ENCODE assay signal across 1 cellular context in the genomic region with DNA sequence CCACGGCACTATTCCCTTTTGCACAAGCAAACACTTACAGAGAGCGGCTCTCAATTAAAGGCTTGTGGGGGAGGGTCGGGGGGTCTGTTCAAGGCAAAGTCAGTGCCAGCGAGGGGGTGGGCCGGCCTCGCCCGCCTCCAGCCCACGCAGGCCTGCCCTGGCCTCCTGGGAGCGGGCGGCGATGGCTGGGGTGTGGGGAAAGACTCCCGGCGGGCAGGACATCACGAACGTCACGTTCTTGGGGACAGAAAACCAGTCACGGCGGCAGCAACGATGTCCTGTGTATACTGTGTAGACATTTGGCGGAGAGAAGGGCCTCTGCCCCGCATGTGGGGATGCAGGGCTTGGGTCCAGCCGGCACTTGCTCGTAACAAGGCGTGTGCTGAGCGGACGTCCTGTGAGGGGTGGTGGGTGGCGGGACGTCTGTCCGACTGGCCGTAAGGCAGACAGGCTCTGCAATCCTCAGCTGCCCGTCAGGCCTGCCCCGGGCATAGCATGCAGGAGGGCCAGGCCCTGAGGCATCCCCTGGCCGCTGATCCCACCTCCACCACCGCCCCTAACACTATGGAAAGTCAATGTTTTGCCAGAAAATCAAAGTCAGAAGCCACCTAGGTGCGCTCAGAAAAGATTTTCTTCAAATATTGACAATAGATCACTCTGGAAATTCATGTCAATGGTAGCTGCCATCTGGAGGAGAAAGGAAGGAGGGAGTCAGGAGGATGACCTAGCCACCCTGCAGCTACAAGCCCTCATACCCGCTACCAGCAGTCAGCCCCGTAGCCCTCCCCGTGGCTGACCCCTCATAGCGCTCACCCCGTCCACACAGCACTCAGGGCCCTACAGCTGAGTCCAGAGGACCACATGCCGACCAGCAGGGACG.
TF ChIP-seq lines count a peak whose summit lies in the region.

No MANE protein-coding gene starts in this region.

TF ChIP-seq in H1, 55 proteins besides CTCF, POLR2A, EP300 and RAD21:
- TF ChIP-seq TEAD4 (IDR thresholded peaks at IDR 0.05; ENCODE audit: low read depth, low read length) = no peak
- no peak for TF ChIP-seq HDAC6 (IDR thresholded peaks at IDR 0.05; ENCODE audit: low read depth, low read length)
- TF ChIP-seq, protein P1, sequence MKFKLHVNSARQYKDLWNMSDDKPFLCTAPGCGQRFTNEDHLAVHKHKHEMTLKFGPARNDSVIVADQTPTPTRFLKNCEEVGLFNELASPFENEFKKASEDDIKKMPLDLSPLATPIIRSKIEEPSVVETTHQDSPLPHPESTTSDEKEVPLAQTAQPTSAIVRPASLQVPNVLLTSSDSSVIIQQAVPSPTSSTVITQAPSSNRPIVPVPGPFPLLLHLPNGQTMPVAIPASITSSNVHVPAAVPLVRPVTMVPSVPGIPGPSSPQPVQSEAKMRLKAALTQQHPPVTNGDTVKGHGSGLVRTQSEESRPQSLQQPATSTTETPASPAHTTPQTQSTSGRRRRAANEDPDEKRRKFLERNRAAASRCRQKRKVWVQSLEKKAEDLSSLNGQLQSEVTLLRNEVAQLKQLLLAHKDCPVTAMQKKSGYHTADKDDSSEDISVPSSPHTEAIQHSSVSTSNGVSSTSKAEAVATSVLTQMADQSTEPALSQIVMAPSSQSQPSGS (IDR thresholded peaks at IDR 0.05; ENCODE audit: low read length) = no peak
- TF ChIP-seq RFX5 (IDR thresholded peaks at IDR 0.05; ENCODE audit: borderline replicate concordance, low read depth, low read length) = no peak
- no peak for TF ChIP-seq EGR1 (IDR thresholded peaks at IDR 0.05; ENCODE audit: borderline replicate concordance, low read depth, low read length)
- TF ChIP-seq ASH2L (IDR thresholded peaks at IDR 0.05; ENCODE audit: low read length) = no peak
- TF ChIP-seq, protein P2, sequence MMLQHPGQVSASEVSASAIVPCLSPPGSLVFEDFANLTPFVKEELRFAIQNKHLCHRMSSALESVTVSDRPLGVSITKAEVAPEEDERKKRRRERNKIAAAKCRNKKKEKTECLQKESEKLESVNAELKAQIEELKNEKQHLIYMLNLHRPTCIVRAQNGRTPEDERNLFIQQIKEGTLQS (IDR thresholded peaks at IDR 0.05; ENCODE audit: insufficient read depth, low read depth, low read length) = no peak
- TF ChIP-seq, protein P3, sequence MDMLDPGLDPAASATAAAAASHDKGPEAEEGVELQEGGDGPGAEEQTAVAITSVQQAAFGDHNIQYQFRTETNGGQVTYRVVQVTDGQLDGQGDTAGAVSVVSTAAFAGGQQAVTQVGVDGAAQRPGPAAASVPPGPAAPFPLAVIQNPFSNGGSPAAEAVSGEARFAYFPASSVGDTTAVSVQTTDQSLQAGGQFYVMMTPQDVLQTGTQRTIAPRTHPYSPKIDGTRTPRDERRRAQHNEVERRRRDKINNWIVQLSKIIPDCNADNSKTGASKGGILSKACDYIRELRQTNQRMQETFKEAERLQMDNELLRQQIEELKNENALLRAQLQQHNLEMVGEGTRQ (IDR thresholded peaks at IDR 0.05; ENCODE audit: low read length) = no peak
- TF ChIP-seq CHD1 (IDR thresholded peaks at IDR 0.05; ENCODE audit: low read depth, low read length) = no peak
- TF ChIP-seq KDM1A (IDR thresholded peaks at IDR 0.05; ENCODE audit: borderline replicate concordance, low read length) = no peak
- TF ChIP-seq FOSL1 (IDR thresholded peaks at IDR 0.05; ENCODE audit: insufficient read depth, low read depth, low read length) = no peak
- TF ChIP-seq, protein P4, sequence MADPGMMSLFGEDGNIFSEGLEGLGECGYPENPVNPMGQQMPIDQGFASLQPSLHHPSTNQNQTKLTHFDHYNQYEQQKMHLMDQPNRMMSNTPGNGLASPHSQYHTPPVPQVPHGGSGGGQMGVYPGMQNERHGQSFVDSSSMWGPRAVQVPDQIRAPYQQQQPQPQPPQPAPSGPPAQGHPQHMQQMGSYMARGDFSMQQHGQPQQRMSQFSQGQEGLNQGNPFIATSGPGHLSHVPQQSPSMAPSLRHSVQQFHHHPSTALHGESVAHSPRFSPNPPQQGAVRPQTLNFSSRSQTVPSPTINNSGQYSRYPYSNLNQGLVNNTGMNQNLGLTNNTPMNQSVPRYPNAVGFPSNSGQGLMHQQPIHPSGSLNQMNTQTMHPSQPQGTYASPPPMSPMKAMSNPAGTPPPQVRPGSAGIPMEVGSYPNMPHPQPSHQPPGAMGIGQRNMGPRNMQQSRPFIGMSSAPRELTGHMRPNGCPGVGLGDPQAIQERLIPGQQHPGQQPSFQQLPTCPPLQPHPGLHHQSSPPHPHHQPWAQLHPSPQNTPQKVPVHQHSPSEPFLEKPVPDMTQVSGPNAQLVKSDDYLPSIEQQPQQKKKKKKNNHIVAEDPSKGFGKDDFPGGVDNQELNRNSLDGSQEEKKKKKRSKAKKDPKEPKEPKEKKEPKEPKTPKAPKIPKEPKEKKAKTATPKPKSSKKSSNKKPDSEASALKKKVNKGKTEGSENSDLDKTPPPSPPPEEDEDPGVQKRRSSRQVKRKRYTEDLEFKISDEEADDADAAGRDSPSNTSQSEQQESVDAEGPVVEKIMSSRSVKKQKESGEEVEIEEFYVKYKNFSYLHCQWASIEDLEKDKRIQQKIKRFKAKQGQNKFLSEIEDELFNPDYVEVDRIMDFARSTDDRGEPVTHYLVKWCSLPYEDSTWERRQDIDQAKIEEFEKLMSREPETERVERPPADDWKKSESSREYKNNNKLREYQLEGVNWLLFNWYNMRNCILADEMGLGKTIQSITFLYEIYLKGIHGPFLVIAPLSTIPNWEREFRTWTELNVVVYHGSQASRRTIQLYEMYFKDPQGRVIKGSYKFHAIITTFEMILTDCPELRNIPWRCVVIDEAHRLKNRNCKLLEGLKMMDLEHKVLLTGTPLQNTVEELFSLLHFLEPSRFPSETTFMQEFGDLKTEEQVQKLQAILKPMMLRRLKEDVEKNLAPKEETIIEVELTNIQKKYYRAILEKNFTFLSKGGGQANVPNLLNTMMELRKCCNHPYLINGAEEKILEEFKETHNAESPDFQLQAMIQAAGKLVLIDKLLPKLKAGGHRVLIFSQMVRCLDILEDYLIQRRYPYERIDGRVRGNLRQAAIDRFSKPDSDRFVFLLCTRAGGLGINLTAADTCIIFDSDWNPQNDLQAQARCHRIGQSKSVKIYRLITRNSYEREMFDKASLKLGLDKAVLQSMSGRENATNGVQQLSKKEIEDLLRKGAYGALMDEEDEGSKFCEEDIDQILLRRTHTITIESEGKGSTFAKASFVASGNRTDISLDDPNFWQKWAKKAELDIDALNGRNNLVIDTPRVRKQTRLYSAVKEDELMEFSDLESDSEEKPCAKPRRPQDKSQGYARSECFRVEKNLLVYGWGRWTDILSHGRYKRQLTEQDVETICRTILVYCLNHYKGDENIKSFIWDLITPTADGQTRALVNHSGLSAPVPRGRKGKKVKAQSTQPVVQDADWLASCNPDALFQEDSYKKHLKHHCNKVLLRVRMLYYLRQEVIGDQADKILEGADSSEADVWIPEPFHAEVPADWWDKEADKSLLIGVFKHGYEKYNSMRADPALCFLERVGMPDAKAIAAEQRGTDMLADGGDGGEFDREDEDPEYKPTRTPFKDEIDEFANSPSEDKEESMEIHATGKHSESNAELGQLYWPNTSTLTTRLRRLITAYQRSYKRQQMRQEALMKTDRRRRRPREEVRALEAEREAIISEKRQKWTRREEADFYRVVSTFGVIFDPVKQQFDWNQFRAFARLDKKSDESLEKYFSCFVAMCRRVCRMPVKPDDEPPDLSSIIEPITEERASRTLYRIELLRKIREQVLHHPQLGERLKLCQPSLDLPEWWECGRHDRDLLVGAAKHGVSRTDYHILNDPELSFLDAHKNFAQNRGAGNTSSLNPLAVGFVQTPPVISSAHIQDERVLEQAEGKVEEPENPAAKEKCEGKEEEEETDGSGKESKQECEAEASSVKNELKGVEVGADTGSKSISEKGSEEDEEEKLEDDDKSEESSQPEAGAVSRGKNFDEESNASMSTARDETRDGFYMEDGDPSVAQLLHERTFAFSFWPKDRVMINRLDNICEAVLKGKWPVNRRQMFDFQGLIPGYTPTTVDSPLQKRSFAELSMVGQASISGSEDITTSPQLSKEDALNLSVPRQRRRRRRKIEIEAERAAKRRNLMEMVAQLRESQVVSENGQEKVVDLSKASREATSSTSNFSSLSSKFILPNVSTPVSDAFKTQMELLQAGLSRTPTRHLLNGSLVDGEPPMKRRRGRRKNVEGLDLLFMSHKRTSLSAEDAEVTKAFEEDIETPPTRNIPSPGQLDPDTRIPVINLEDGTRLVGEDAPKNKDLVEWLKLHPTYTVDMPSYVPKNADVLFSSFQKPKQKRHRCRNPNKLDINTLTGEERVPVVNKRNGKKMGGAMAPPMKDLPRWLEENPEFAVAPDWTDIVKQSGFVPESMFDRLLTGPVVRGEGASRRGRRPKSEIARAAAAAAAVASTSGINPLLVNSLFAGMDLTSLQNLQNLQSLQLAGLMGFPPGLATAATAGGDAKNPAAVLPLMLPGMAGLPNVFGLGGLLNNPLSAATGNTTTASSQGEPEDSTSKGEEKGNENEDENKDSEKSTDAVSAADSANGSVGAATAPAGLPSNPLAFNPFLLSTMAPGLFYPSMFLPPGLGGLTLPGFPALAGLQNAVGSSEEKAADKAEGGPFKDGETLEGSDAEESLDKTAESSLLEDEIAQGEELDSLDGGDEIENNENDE (IDR thresholded peaks at IDR 0.05; ENCODE audit: insufficient replicate concordance, low read length) = no peak
- TF ChIP-seq SUZ12 (IDR thresholded peaks at IDR 0.05; ENCODE audit: low read length) = no peak
- no peak for TF ChIP-seq CBX5 (IDR thresholded peaks at IDR 0.05; ENCODE audit: low read depth, low read length)
- TF ChIP-seq NRF1 (IDR thresholded peaks at IDR 0.05; ENCODE audit: low read depth, low read length) = no peak
- TF ChIP-seq KDM4A (IDR thresholded peaks at IDR 0.05; ENCODE audit: low read depth, low read length, severe bottlenecking) = no peak
- TF ChIP-seq CEBPB (IDR thresholded peaks at IDR 0.05; ENCODE audit: low read depth, low read length) = no peak
